1 cellular context compared by ENCODE assay signal in the genomic region with DNA sequence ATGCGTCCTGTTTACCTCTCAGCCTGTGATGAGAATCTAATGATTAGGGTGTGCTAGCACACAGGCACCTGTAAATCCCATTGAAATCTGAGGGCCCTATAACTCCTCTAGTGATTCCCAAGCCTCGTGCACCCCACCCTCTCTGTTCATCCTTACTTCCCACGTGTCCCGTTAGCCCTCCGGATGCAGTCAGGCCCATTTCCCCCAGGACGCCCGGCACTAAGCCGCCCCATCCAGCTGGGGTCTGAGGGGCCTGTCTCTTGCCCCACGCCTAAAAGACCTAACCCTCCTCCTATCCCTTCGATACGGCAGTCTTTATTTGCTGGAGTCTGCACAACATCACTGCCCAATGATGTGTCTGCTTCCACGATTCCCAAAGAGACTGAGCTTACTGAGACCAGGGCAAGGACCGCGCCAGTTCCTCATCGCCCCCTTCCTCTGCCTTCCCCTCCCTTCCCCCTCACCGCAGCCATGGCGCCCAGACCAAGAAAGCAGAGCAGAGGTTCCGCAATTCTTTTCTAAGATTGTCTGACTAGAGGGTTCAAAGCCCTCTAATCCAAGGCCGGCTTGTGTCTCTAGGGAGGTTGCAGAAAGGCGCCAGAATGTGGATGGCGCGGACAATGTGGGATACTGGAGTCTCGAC.
TF ChIP-seq lines count a peak whose summit lies in the region.

No MANE protein-coding gene starts in this region.

TF ChIP-seq in GM12878, 131 proteins besides CTCF, POLR2A, EP300 and RAD21 (continued from another document):
- TF ChIP-seq, protein P1, sequence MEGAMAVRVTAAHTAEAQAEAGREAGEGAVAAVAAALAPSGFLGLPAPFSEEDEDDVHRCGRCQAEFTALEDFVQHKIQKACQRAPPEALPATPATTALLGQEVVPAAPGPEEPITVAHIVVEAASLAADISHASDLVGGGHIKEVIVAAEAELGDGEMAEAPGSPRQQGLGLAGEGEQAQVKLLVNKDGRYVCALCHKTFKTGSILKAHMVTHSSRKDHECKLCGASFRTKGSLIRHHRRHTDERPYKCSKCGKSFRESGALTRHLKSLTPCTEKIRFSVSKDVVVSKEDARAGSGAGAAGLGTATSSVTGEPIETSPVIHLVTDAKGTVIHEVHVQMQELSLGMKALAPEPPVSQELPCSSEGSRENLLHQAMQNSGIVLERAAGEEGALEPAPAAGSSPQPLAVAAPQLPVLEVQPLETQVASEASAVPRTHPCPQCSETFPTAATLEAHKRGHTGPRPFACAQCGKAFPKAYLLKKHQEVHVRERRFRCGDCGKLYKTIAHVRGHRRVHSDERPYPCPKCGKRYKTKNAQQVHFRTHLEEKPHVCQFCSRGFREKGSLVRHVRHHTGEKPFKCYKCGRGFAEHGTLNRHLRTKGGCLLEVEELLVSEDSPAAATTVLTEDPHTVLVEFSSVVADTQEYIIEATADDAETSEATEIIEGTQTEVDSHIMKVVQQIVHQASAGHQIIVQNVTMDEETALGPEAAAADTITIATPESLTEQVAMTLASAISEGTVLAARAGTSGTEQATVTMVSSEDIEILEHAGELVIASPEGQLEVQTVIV (IDR thresholded peaks at IDR 0.05; ENCODE audit: borderline replicate concordance, partially characterized antibody), result no peak
- TF ChIP-seq ZSCAN29 (IDR thresholded peaks at IDR 0.05) (0 out of 2 replicates have a peak, but pooled peaks have one; percentile 30), RUNX3 (IDR thresholded peaks at IDR 0.05; ENCODE audit: low read length) (peak; percentile 60; the same call in 1 of the 2 replicates), BMI1 (IDR thresholded peaks at IDR 0.05; ENCODE audit: borderline replicate concordance) (no peak), CREM (IDR thresholded peaks at IDR 0.05; ENCODE audit: low read depth) (no peak), CHD1 (IDR thresholded peaks at IDR 0.05; ENCODE audit: low read depth, low read length) (no peak), JUND (IDR thresholded peaks at IDR 0.05; ENCODE audit: low read depth, low read length) (no peak), NBN (IDR thresholded peaks at IDR 0.05) (peak; percentile 18), FOXM1 (IDR thresholded peaks at IDR 0.05; ENCODE audit: low read depth, low read length) (no peak), HDGF (IDR thresholded peaks at IDR 0.05) (peak; percentile 39; the same call in 1 of the 2 replicates), ATF7 (IDR thresholded peaks at IDR 0.05; ENCODE audit: low read depth) (no peak), POLR2AphosphoS2 (IDR thresholded peaks at IDR 0.05; ENCODE audit: low read depth, low read length) (peak; percentile 42; the same call in 1 of the 2 replicates), SMAD5 (IDR thresholded peaks at IDR 0.05; ENCODE audit: low read depth) (0 out of 2 replicates have a peak, but pooled peaks have one; percentile 17), NR2F1 (conservative IDR thresholded peaks at IDR 0.05) (no peak), CHD2 (IDR thresholded peaks at IDR 0.05; ENCODE audit: borderline replicate concordance, low read depth, low read length) (0 out of 2 replicates have a peak, but pooled peaks have one; percentile 23), GABPA (IDR thresholded peaks at IDR 0.05; ENCODE audit: low read depth) (no peak), HDAC6 (IDR thresholded peaks at IDR 0.05; ENCODE audit: unreplicated experiment) (no peak), ZBED1 (IDR thresholded peaks at IDR 0.05; ENCODE audit: borderline replicate concordance) (no peak), YY1 (IDR thresholded peaks at IDR 0.05; ENCODE audit: low read depth, low read length) (peak; percentile 84), POU2F2 (IDR thresholded peaks at IDR 0.05; ENCODE audit: borderline replicate concordance, low read depth, low read length) (no peak), SMARCA5 (IDR thresholded peaks at IDR 0.05) (no peak), GATAD2B (conservative IDR thresholded peaks at IDR 0.05; ENCODE audit: low read depth) (no peak), TBL1XR1 (IDR thresholded peaks at IDR 0.05; ENCODE audit: low read depth, low read length) (no peak), NRF1 (conservative IDR thresholded peaks at IDR 0.05; ENCODE audit: low read depth, low read length) (no peak), SUPT20H (IDR thresholded peaks at IDR 0.05; ENCODE audit: borderline replicate concordance, control insufficient read depth, low read depth, low read length) (no peak)
- TF ChIP-seq, protein P2, sequence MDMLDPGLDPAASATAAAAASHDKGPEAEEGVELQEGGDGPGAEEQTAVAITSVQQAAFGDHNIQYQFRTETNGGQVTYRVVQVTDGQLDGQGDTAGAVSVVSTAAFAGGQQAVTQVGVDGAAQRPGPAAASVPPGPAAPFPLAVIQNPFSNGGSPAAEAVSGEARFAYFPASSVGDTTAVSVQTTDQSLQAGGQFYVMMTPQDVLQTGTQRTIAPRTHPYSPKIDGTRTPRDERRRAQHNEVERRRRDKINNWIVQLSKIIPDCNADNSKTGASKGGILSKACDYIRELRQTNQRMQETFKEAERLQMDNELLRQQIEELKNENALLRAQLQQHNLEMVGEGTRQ (IDR thresholded peaks at IDR 0.05; ENCODE audit: borderline replicate concordance, low read depth, low read length), result no peak
- TF ChIP-seq, protein P3, sequence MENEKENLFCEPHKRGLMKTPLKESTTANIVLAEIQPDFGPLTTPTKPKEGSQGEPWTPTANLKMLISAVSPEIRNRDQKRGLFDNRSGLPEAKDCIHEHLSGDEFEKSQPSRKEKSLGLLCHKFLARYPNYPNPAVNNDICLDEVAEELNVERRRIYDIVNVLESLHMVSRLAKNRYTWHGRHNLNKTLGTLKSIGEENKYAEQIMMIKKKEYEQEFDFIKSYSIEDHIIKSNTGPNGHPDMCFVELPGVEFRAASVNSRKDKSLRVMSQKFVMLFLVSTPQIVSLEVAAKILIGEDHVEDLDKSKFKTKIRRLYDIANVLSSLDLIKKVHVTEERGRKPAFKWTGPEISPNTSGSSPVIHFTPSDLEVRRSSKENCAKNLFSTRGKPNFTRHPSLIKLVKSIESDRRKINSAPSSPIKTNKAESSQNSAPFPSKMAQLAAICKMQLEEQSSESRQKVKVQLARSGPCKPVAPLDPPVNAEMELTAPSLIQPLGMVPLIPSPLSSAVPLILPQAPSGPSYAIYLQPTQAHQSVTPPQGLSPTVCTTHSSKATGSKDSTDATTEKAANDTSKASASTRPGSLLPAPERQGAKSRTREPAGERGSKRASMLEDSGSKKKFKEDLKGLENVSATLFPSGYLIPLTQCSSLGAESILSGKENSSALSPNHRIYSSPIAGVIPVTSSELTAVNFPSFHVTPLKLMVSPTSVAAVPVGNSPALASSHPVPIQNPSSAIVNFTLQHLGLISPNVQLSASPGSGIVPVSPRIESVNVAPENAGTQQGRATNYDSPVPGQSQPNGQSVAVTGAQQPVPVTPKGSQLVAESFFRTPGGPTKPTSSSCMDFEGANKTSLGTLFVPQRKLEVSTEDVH (IDR thresholded peaks at IDR 0.05; ENCODE audit: low read depth, partially characterized antibody), result no peak
- TF ChIP-seq, protein P4, sequence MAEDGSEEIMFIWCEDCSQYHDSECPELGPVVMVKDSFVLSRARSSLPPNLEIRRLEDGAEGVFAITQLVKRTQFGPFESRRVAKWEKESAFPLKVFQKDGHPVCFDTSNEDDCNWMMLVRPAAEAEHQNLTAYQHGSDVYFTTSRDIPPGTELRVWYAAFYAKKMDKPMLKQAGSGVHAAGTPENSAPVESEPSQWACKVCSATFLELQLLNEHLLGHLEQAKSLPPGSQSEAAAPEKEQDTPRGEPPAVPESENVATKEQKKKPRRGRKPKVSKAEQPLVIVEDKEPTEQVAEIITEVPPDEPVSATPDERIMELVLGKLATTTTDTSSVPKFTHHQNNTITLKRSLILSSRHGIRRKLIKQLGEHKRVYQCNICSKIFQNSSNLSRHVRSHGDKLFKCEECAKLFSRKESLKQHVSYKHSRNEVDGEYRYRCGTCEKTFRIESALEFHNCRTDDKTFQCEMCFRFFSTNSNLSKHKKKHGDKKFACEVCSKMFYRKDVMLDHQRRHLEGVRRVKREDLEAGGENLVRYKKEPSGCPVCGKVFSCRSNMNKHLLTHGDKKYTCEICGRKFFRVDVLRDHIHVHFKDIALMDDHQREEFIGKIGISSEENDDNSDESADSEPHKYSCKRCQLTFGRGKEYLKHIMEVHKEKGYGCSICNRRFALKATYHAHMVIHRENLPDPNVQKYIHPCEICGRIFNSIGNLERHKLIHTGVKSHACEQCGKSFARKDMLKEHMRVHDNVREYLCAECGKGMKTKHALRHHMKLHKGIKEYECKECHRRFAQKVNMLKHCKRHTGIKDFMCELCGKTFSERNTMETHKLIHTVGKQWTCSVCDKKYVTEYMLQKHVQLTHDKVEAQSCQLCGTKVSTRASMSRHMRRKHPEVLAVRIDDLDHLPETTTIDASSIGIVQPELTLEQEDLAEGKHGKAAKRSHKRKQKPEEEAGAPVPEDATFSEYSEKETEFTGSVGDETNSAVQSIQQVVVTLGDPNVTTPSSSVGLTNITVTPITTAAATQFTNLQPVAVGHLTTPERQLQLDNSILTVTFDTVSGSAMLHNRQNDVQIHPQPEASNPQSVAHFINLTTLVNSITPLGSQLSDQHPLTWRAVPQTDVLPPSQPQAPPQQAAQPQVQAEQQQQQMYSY (CRISPR knock-in tag; IDR thresholded peaks at IDR 0.05), result 0 out of 2 replicates have a peak, but pooled peaks have one; percentile 24
- TF ChIP-seq, protein P5, sequence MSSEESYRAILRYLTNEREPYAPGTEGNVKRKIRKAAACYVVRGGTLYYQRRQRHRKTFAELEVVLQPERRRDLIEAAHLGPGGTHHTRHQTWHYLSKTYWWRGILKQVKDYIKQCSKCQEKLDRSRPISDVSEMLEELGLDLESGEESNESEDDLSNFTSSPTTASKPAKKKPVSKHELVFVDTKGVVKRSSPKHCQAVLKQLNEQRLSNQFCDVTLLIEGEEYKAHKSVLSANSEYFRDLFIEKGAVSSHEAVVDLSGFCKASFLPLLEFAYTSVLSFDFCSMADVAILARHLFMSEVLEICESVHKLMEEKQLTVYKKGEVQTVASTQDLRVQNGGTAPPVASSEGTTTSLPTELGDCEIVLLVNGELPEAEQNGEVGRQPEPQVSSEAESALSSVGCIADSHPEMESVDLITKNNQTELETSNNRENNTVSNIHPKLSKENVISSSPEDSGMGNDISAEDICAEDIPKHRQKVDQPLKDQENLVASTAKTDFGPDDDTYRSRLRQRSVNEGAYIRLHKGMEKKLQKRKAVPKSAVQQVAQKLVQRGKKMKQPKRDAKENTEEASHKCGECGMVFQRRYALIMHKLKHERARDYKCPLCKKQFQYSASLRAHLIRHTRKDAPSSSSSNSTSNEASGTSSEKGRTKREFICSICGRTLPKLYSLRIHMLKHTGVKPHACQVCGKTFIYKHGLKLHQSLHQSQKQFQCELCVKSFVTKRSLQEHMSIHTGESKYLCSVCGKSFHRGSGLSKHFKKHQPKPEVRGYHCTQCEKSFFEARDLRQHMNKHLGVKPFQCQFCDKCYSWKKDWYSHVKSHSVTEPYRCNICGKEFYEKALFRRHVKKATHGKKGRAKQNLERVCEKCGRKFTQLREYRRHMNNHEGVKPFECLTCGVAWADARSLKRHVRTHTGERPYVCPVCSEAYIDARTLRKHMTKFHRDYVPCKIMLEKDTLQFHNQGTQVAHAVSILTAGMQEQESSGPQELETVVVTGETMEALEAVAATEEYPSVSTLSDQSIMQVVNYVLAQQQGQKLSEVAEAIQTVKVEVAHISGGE (CRISPR knock-in tag; IDR thresholded peaks at IDR 0.05), result no peak
- TF ChIP-seq, protein P6, sequence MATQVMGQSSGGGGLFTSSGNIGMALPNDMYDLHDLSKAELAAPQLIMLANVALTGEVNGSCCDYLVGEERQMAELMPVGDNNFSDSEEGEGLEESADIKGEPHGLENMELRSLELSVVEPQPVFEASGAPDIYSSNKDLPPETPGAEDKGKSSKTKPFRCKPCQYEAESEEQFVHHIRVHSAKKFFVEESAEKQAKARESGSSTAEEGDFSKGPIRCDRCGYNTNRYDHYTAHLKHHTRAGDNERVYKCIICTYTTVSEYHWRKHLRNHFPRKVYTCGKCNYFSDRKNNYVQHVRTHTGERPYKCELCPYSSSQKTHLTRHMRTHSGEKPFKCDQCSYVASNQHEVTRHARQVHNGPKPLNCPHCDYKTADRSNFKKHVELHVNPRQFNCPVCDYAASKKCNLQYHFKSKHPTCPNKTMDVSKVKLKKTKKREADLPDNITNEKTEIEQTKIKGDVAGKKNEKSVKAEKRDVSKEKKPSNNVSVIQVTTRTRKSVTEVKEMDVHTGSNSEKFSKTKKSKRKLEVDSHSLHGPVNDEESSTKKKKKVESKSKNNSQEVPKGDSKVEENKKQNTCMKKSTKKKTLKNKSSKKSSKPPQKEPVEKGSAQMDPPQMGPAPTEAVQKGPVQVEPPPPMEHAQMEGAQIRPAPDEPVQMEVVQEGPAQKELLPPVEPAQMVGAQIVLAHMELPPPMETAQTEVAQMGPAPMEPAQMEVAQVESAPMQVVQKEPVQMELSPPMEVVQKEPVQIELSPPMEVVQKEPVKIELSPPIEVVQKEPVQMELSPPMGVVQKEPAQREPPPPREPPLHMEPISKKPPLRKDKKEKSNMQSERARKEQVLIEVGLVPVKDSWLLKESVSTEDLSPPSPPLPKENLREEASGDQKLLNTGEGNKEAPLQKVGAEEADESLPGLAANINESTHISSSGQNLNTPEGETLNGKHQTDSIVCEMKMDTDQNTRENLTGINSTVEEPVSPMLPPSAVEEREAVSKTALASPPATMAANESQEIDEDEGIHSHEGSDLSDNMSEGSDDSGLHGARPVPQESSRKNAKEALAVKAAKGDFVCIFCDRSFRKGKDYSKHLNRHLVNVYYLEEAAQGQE (IDR thresholded peaks at IDR 0.05; ENCODE audit: low read depth, low read length), result no peak
- TF ChIP-seq, protein P7, sequence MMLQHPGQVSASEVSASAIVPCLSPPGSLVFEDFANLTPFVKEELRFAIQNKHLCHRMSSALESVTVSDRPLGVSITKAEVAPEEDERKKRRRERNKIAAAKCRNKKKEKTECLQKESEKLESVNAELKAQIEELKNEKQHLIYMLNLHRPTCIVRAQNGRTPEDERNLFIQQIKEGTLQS (IDR thresholded peaks at IDR 0.05; ENCODE audit: borderline replicate concordance, extremely low read depth, low read depth, low read length), result no peak
